ENCODE assay signal across 24 cellular contexts in the genomic region with DNA sequence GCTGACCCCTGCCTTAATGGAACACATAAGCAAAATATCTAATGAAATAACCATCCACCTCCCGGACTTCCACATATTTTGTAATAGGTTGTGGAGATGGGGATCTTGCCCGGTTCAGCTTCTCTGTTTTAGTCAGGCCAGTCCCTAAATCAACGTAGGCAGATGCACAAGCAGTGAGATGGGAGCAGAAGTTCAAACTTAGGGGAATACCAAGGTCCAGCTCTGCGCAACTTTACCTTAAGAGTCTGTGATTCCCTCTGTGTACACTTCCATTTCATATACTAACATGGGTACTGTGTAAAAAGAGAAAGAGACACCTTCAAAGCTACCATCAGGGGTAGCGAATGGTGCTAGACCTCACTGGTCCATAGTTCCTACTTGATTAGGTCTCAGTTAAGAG.
"Had no signal": no experiment of that assay in that cellular context is flagged by ENCODE, and none has a peak within 500 bp of the region (broad histone marks: within the 10 kb centered on the region; RNA-seq: fewer than 3 reads in every experiment).

No MANE protein-coding gene starts in this region.

- H3K27ac Mint-ChIP-seq: activated CD4-positive, alpha-beta memory T cell treated with anti-CD3 and anti-CD28 coated beads, Interleukin-2, amount 10 ng/mL, durations not matched to agents 7 days and 5 days; activated naive CD4-positive, alpha-beta T cell treated with anti-CD3 and anti-CD28 coated beads, Interleukin-2, amount 50 U/mL, for 24 hours had no signal

- H3K4me3 ChIP-seq: breast epithelium, coronary artery, Peyer's patch, SJCRH30 had no signal

- H3K4me1 Mint-ChIP-seq: activated naive CD4-positive, alpha-beta T cell treated with anti-CD3 and anti-CD28 coated beads, Interleukin-2, amount 50 U/mL, for 24 hours had no signal

- H3K9me3 ChIP-seq: breast epithelium, Peyer's patch, SJCRH30, SK-N-SH had no signal

- H3K9ac ChIP-seq: SK-N-SH had no signal

- H3K9me3 Mint-ChIP-seq: activated naive CD4-positive, alpha-beta T cell treated with anti-CD3 and anti-CD28 coated beads, Interleukin-2, amount 50 U/mL, for 24 hours had no signal

- H3K4me2 ChIP-seq: SK-N-SH had no signal

- H3K4me3 Mint-ChIP-seq: activated CD4-positive, alpha-beta memory T cell treated with anti-CD3 and anti-CD28 coated beads, Interleukin-2, amount 10 ng/mL, durations not matched to agents 7 days and 5 days; activated naive CD4-positive, alpha-beta T cell treated with anti-CD3 and anti-CD28 coated beads, Interleukin-2, amount 50 U/mL, for 24 hours had no signal

- H3K27ac ChIP-seq: breast epithelium, coronary artery, Peyer's patch, RWPE1, SJCRH30, VCaP had no signal

- H3K36me3 ChIP-seq: breast epithelium, Peyer's patch, SJCRH30 had no signal

- H3K27me3 ChIP-seq: breast epithelium, Peyer's patch had no signal

- H3K4me1 ChIP-seq: breast epithelium, Peyer's patch, SJCRH30 had no signal

- DNase-seq: activated CD4-positive, alpha-beta memory T cell treated with anti-CD3 and anti-CD28 coated beads, Interleukin-2, amount 10 ng/mL, durations not matched to agents 7 days and 5 days; activated CD4-positive, alpha-beta T cell treated with anti-CD3 and anti-CD28 coated beads, Interleukin-2, amount 50 U/mL, for 1 hour; activated CD4-positive, CD25-positive, alpha-beta regulatory T cell; activated CD8-positive, alpha-beta memory T cell treated with anti-CD3 and anti-CD28 coated beads, Interleukin-2, amount 50 U/mL, for 4 hours; aorta; caudate nucleus; NCI-H1092; NCI-H1417; NCI-H2029; NCI-H345; NCI-H510A; NCI-H526 treated with DMSO at 0.1 percent for 48 hours; NCI-H82; NK-92 treated with Interleukin-12 subunit alpha and Interleukin-12 subunit beta, amount 100 ng/mL, for 24 hours; Peyer's patch; Right ventricle myocardium superior; SJCRH30; SK-N-SH; T-helper 1 cell had no signal
